Comparison of ENCODE assay signal across 14 cellular contexts in genomic region chr14:20848316-20848954, GRCh38. TPM values are rescaled to one million over a fixed set of nuclear protein-coding genes. Genes with fewer than 3 reads are reported as not detected.
DNase-seq lines count a peak whose midpoint lies in the region; ATAC-seq and TF ChIP-seq lines count a peak whose summit lies in the region.
"Had no signal": no experiment of that assay in that cellular context is flagged by ENCODE, and none has a peak within 500 bp of the region (broad histone marks: within the 10 kb centered on the region; RNA-seq: fewer than 3 reads in every experiment).

No MANE protein-coding gene starts in this region.

- no peaks in the 10 kb centered on the region for H3K36me3 Mint-ChIP-seq in MCF 10A (ENCODE audit: insufficient read depth, unreplicated experiment)
- H3K36me3 Mint-ChIP-seq: naive thymus-derived CD8-positive, alpha-beta T cell had no signal

- no peak overlapping the region for H3K4me3 ChIP-seq in MG63
- no peak overlapping the region for H3K4me3 ChIP-seq in mesendoderm (ENCODE audit: low read length)
- H3K4me3 ChIP-seq: heart left ventricle had no signal

- H3K79me1 ChIP-seq in mesendoderm (ENCODE audit: low read length), result no peaks in the 10 kb centered on the region

- no peak overlapping the region for H3K9ac ChIP-seq in mesendoderm (ENCODE audit: low read length)

- in situ Hi-C loops in ACHN (cut with HindIII; ENCODE audit: low pct_ligation_motif_present, low pct_unique_long_range_greater_than_20kb, low sequenced_read_pairs), result no loop called here

- no peak overlapping the region for H3K4me2 ChIP-seq in mesendoderm (ENCODE audit: low read length)

- H3K27me3 ChIP-seq in MG63, result no peaks in the 10 kb centered on the region
- no peaks in the 10 kb centered on the region for H3K27me3 ChIP-seq in mesendoderm (ENCODE audit: insufficient read depth, low read length, poor library complexity)

- H3K27me3 Mint-ChIP-seq in MCF 10A (ENCODE audit: insufficient read depth, unreplicated experiment), result peaks cover 48% of the 10 kb centered on the region

- no peak overlapping the region for H4K8ac ChIP-seq in mesendoderm (ENCODE audit: low read depth, low read length)

- peak overlapping the region; percentile 11 for H3K56ac ChIP-seq in mesendoderm (ENCODE audit: low read length)

- no TSS peak for BruUV-seq in MCF 10A (replicated peaks; lab: Mats Ljungman, UMichigan)

- H3K4ac ChIP-seq in mesendoderm (ENCODE audit: low read depth, low read length), result no peak overlapping the region

- H4K5ac ChIP-seq in mesendoderm (ENCODE audit: low read length), result no peak overlapping the region

- H3K9me3 ChIP-seq in MG63, result no peaks in the 10 kb centered on the region
- H3K9me3 ChIP-seq: heart left ventricle had no signal

- peak overlapping the region; percentile 16 for H3K27ac Mint-ChIP-seq in MCF 10A (ENCODE audit: low read depth, unreplicated experiment)
- H3K27ac Mint-ChIP-seq: naive thymus-derived CD8-positive, alpha-beta T cell had no signal

- H3K9me3 Mint-ChIP-seq in MCF 10A (ENCODE audit: unreplicated experiment), result no peaks in the 10 kb centered on the region
- H3K9me3 Mint-ChIP-seq: naive thymus-derived CD8-positive, alpha-beta T cell had no signal

- H3K18ac ChIP-seq in mesendoderm (ENCODE audit: low read length), result no peak overlapping the region

- no peaks in the 10 kb centered on the region for H3K36me3 ChIP-seq in MG63
- no peaks in the 10 kb centered on the region for H3K36me3 ChIP-seq in mesendoderm (ENCODE audit: control insufficient read depth, insufficient read depth, low read length)
- H3K36me3 ChIP-seq: heart left ventricle had no signal

- no peak overlapping the region for H3K4me3 Mint-ChIP-seq in MCF 10A (ENCODE audit: unreplicated experiment)

- no peak overlapping the region for H2BK15ac ChIP-seq in mesendoderm (replicated peaks; ENCODE audit: low read depth)

- H2BK120ac ChIP-seq in mesendoderm (ENCODE audit: low read depth, low read length), result no peak overlapping the region

- CTCF ChIA-PET in MCF 10A (lab: Yijun Ruan, JAX), result interaction anchor here (0.6 to 3.1 kb wide), 12 partner anchors 10 to 219 kb away, joined by 3 to 25 read pairs (median 4); no protein-coding TSS in a partner anchor

- no peak for ATAC-seq in GM21786 (IDR thresholded peaks at IDR 0.05; ENCODE audit: unreplicated experiment)
- ATAC-seq in GM19023 (IDR thresholded peaks at IDR 0.05; ENCODE audit: unreplicated experiment), result no peak
- ATAC-seq: naive thymus-derived CD8-positive, alpha-beta T cell had no signal

- H3K79me2 ChIP-seq in mesendoderm (ENCODE audit: control insufficient read depth, insufficient read depth, low read length), result no peaks in the 10 kb centered on the region

- TF ChIP-seq CTCF in MCF 10A (IDR thresholded peaks at IDR 0.05; ENCODE audit: unreplicated experiment), result no peak

- no CpG with 5 or more reads among the region's 9 CpGs for WGBS in mesendoderm (ENCODE audit: extremely low coverage, insufficient coverage, low lambda C conversion rate)

- H2BK5ac ChIP-seq in mesendoderm (ENCODE audit: low read length), result no peak overlapping the region

- no peak overlapping the region for H3K23ac ChIP-seq in mesendoderm (ENCODE audit: low read length)

- DNase-seq in ACHN (peak; percentile 63), MG63 (peak; percentile 13), MCF 10A (ENCODE audit: unreplicated experiment) (peak; percentile 47), mesendoderm (peak; percentile 26), NCI-H446 (lab: John Stamatoyannopoulos, UW) (no peak)
- DNase-seq in activated naive CD4-positive, alpha-beta T cell (lab: John Stamatoyannopoulos, UW), result no peak
- DNase-seq: heart left ventricle; naive thymus-derived CD8-positive, alpha-beta T cell; NCI-H1436 treated with DMSO at 0.1 percent for 48 hours; RPMI8226; stimulated activated CD4-positive, alpha-beta T cell treated with anti-CD3 and anti-CD28 coated beads, Interleukin-4, amount 100 ng/mL, for 4 hours had no signal

- H3K4me1 ChIP-seq in mesendoderm (ENCODE audit: control insufficient read depth, low read depth, low read length), result no peaks in the 10 kb centered on the region

- H3K4me1 Mint-ChIP-seq in MCF 10A (ENCODE audit: insufficient read depth, unreplicated experiment), result peaks cover 13% of the 10 kb centered on the region

- intact Hi-C loops in MCF 10A (cut with micrococcal nuclease), result no loop called here

- H2AK5ac ChIP-seq in mesendoderm (ENCODE audit: low read length), result no peak overlapping the region

- POLR2A ChIA-PET in MCF 10A (lab: Yijun Ruan, JAX), result interaction anchor here (0.9 kb wide), 1 partner anchor 138 kb away, joined by 3 read pairs; no protein-coding TSS in a partner anchor

- H3K27ac ChIP-seq in mesendoderm (ENCODE audit: low read depth, low read length), result no peak overlapping the region

RNA-seq across cellular contexts. Expression of gene RNASE3, which starts 42.8 kb away (rescaled TPM):
- total RNA-seq in MG63 (2014; rRNA removed; shearing (Covaris generic); ENCODE audit: low replicate concordance), result not detected in 2 replicates
- not detected in 2 replicates for total RNA-seq in MCF 10A (2022)
- polyA plus RNA-seq in mesendoderm (2013, experiment 1 of 2), result not detected
- polyA plus RNA-seq in mesendoderm (2013, experiment 2 of 2), result not detected
- total RNA-seq: naive thymus-derived CD8-positive, alpha-beta T cell; ureter had no signal
- polyA plus RNA-seq: naive thymus-derived CD8-positive, alpha-beta T cell had no signal

RNA-seq across cellular contexts. Expression of gene RNASE1, which starts 45.8 kb away (rescaled TPM):
- not detected in 2 replicates for total RNA-seq in MG63 (2014; rRNA removed; shearing (Covaris generic); ENCODE audit: low replicate concordance)
- not detected in 2 replicates for total RNA-seq in MCF 10A (2022)
- polyA plus RNA-seq in mesendoderm (2013, experiment 1 of 2), result 0.55 TPM
- 0.69 TPM for polyA plus RNA-seq in mesendoderm (2013, experiment 2 of 2)
- polyA plus RNA-seq: naive thymus-derived CD8-positive, alpha-beta T cell had no signal

Comparison
In these comparisons a context has a peak if more than half of its experiments do, and no peak if none do; other contexts are left out.
1. DNase-seq: peak in ACHN (single experiment), MG63 (single experiment), MCF 10A (single experiment) and mesendoderm (single experiment); none in NCI-H446 (0 of 2) and activated naive CD4-positive, alpha-beta T cell (0 of 4).